Comparison of ENCODE assay signal across 11 cellular contexts in genomic region chr6:107731422-107732319, GRCh38.
DNase-seq lines count a peak whose midpoint lies in the region; ATAC-seq and TF ChIP-seq lines count a peak whose summit lies in the region.
"Had no signal": no experiment of that assay in that cellular context is flagged by ENCODE, and none has a peak within 500 bp of the region (broad histone marks: within the 10 kb centered on the region; RNA-seq: fewer than 3 reads in every experiment).

No MANE protein-coding gene starts in this region.

- DNase-seq in activated naive CD4-positive, alpha-beta T cell treated with Interleukin-2 at 50 U/mL for 16 hours, result peak; percentile 25
- DNase-seq in activated naive CD4-positive, alpha-beta T cell treated with anti-CD3 and anti-CD28 coated beads, Interleukin-2, amount 50 U/mL, for 16 hours, result no peak
- DNase-seq in lower lobe of right lung (no peak), upper lobe of left lung (peak in 1 of 2 donors; percentile 32), psoas muscle (no peak), HPDE6-E6E7 (ENCODE audit: extremely low spot score) (no peak)
- no peak for DNase-seq in effector CD8-positive, alpha-beta T cell (lab: John Stamatoyannopoulos, UW)
- DNase-seq: BE2C, NCI-H1092 had no signal

- no peak for TF ChIP-seq EP300 in upper lobe of left lung (IDR thresholded peaks at IDR 0.05)

- intact Hi-C loops in lower lobe of right lung (cut with DNase I), result no loop called here
- intact Hi-C loops in psoas muscle (cut with DNase I), result loop anchor here (5.0 to 10.0 kb wide), 2 partner anchors 113 to 116 kb away; no protein-coding TSS in a partner anchor

- TF ChIP-seq POLR2A in upper lobe of left lung (IDR thresholded peaks at IDR 0.05), result no peak

- H3K4me1 Mint-ChIP-seq in activated T-helper 17 cell treated with anti-CD3 and anti-CD28 coated beads, Interleukin-2, amount 50 U/mL, for 72 hours, result peaks cover 57% of the 10 kb centered on the region

- peak overlapping the region; percentile 39 for H3K4me3 ChIP-seq in lower lobe of right lung
- peak overlapping the region in 3 of 4 donors; percentile 17 to 40 (median 27) for H3K4me3 ChIP-seq in upper lobe of left lung
- no peak overlapping the region for H3K4me3 ChIP-seq in psoas muscle

- ATAC-seq in activated T-helper 17 cell treated with anti-CD3 and anti-CD28 coated beads, Interleukin-2, amount 50 U/mL, for 72 hours (replicated peaks), result peak; percentile 27
- ATAC-seq in lower lobe of right lung, result no peak
- no peak for ATAC-seq in upper lobe of left lung (ENCODE audit: low FRiP score in 2 of 2)
- ATAC-seq in psoas muscle, result no peak

- H3K27ac Mint-ChIP-seq in activated T-helper 17 cell treated with anti-CD3 and anti-CD28 coated beads, Interleukin-2, amount 50 U/mL, for 72 hours, result peak overlapping the region; percentile 90

- H3K4me3 Mint-ChIP-seq in activated T-helper 17 cell treated with anti-CD3 and anti-CD28 coated beads, Interleukin-2, amount 50 U/mL, for 72 hours, result peak overlapping the region; percentile 99

- WGBS in upper lobe of left lung, 2 donors, result 72 to 86% methylated on average over 14 to 17 of the region's 17 CpGs
- 74 to 78% (median 75%) methylated on average over 16 to 17 of the region's 17 CpGs for WGBS in psoas muscle, 3 donors

- no peaks in the 10 kb centered on the region for H3K27me3 Mint-ChIP-seq in activated T-helper 17 cell treated with anti-CD3 and anti-CD28 coated beads, Interleukin-2, amount 50 U/mL, for 72 hours

- H3K4me1 ChIP-seq in lower lobe of right lung (no peaks in the 10 kb centered on the region), upper lobe of left lung (peaks cover 0 to 11% (median 6%) of the 10 kb centered on the region in 4 donors), psoas muscle (no peaks in the 10 kb centered on the region)
- H3K4me1 ChIP-seq: BE2C, parathyroid adenoma had no signal

- H3K9me3 ChIP-seq in lower lobe of right lung (no peaks in the 10 kb centered on the region), upper lobe of left lung (no peaks in the 10 kb centered on the region), psoas muscle (no peaks in the 10 kb centered on the region)
- H3K9me3 ChIP-seq: BE2C had no signal

- no peaks in the 10 kb centered on the region for H3K9me3 Mint-ChIP-seq in activated T-helper 17 cell treated with anti-CD3 and anti-CD28 coated beads, Interleukin-2, amount 50 U/mL, for 72 hours

- H3K36me3 Mint-ChIP-seq in activated T-helper 17 cell treated with anti-CD3 and anti-CD28 coated beads, Interleukin-2, amount 50 U/mL, for 72 hours (ENCODE audit: low read depth), result no peaks in the 10 kb centered on the region

- no peak for TF ChIP-seq CTCF in lower lobe of right lung (IDR thresholded peaks at IDR 0.05)
- no peak for TF ChIP-seq CTCF in upper lobe of left lung (IDR thresholded peaks at IDR 0.05)
- TF ChIP-seq CTCF in psoas muscle (IDR thresholded peaks at IDR 0.05), result no peak

- H3K27ac ChIP-seq in lower lobe of right lung (no peak overlapping the region), upper lobe of left lung (peak overlapping the region in 1 of 4 donors; percentile 35), psoas muscle (no peak overlapping the region)
- H3K27ac ChIP-seq: parathyroid adenoma had no signal

- no peaks in the 10 kb centered on the region for H3K36me3 ChIP-seq in lower lobe of right lung
- no peaks in the 10 kb centered on the region for H3K36me3 ChIP-seq in upper lobe of left lung
- no peaks in the 10 kb centered on the region for H3K36me3 ChIP-seq in psoas muscle (ENCODE audit: insufficient read depth in 1 of 2, low read depth in 1 of 2)
- H3K36me3 ChIP-seq: BE2C had no signal

- H3K27me3 ChIP-seq in lower lobe of right lung (ENCODE audit: low read depth) (no peaks in the 10 kb centered on the region), upper lobe of left lung (no peaks in the 10 kb centered on the region), psoas muscle (ENCODE audit: insufficient read depth in 3 of 3, low read length in 2 of 3) (no peaks in the 10 kb centered on the region)
- H3K27me3 ChIP-seq: BE2C had no signal
